ENCODE assay signal across 18 cellular contexts in genomic region chr7:92639956-92640355, GRCh38. TPM values are rescaled to one million over a fixed set of nuclear protein-coding genes. Genes with fewer than 3 reads are reported as not detected.
A peak's percentile ranks its signal among the peaks of the same experiment; 100 is the strongest.
DNase-seq lines count a peak whose midpoint lies in the region; ATAC-seq, FAIRE-seq and TF ChIP-seq lines count a peak whose summit lies in the region.
"Had no signal": no experiment of that assay in that cellular context is flagged by ENCODE, and none has a peak within 500 bp of the region (broad histone marks: within the 10 kb centered on the region; RNA-seq: fewer than 3 reads in every experiment).

No MANE protein-coding gene starts in this region.

- H3K27me3 ChIP-seq in HepG2 (ENCODE audit: control insufficient read depth in 1 of 2, insufficient read depth in 2 of 2, low read length in 2 of 2) (no peaks in the 10 kb centered on the region), right lobe of liver (no peaks in the 10 kb centered on the region), lower lobe of right lung (ENCODE audit: low read depth) (no peaks in the 10 kb centered on the region)
- H3K27me3 ChIP-seq: heart left ventricle, uterus had no signal

- DNase-seq in NCI-H526 (lab: John Stamatoyannopoulos, UW) (peak; percentile 67 to 73), NCI-H526 treated with DMSO at 0.1 percent for 48 hours (lab: John Stamatoyannopoulos, UW) (no peak), HepG2 (ENCODE audit: low spot score) (no peak), right lobe of liver (no peak), substantia nigra (lab: John Stamatoyannopoulos, UW) (no peak), lower lobe of right lung (no peak), NCI-H1930 (lab: John Stamatoyannopoulos, UW) (no peak)
- DNase-seq: caudate nucleus, DMS79, NCI-H2171 treated with DMSO at 0.1 percent for 48 hours, uterus had no signal

- H2AFZ ChIP-seq in HepG2 (ENCODE audit: low read length), result no peak overlapping the region

- H3K9me3 ChIP-seq in HepG2 (ENCODE audit: low read length) (no peaks in the 10 kb centered on the region), right lobe of liver (no peaks in the 10 kb centered on the region), lower lobe of right lung (no peaks in the 10 kb centered on the region)
- H3K9me3 ChIP-seq: A549, heart left ventricle, uterus had no signal

- no peak for TF ChIP-seq RAD21 in HepG2 (CRISPR knock-in tag; IDR thresholded peaks at IDR 0.05)

- whole genome bisulfite sequencing in HepG2 (ENCODE audit: low lambda C conversion rate), result 100% methylated on average over 4 of the region's 4 CpGs
- WGBS in right lobe of liver (ENCODE audit: insufficient coverage, low coverage, low lambda C conversion rate, missing lambda C conversion rate), result 42% methylated on average over 2 of the region's 4 CpGs

- peak overlapping the region; percentile 74 for H3K4me3 Mint-ChIP-seq in activated T-helper 17 cell treated with anti-CD3 and anti-CD28 coated beads, Interleukin-2, amount 50 U/mL, for 72 hours
- H3K4me3 Mint-ChIP-seq: memory B cell, neural crest cell had no signal

- H3K4me1 ChIP-seq in HepG2 (ENCODE audit: insufficient read depth, low read length) (peaks cover 13% of the 10 kb centered on the region), right lobe of liver (peaks cover 0 to 14% (median 7%) of the 10 kb centered on the region in 4 donors), lower lobe of right lung (peaks cover 29% of the 10 kb centered on the region)
- H3K4me1 ChIP-seq: uterus had no signal

- POLR2A ChIA-PET in HepG2 (lab: Yijun Ruan, JAX), result no interaction called here

- H3K27me3 Mint-ChIP-seq in activated T-helper 17 cell treated with anti-CD3 and anti-CD28 coated beads, Interleukin-2, amount 50 U/mL, for 72 hours, result no peaks in the 10 kb centered on the region
- H3K27me3 Mint-ChIP-seq: memory B cell had no signal

- H4K20me1 ChIP-seq in HepG2 (ENCODE audit: insufficient read depth, low read length), result peaks cover 3% of the 10 kb centered on the region; the same call in 1 of the 2 replicates

- TF ChIP-seq CTCF in HepG2 (CRISPR knock-in tag; IDR thresholded peaks at IDR 0.05) (no peak), right lobe of liver (IDR thresholded peaks at IDR 0.05) (no peak), lower lobe of right lung (IDR thresholded peaks at IDR 0.05) (no peak)

- intact Hi-C loops in HepG2 (cut with micrococcal nuclease; ENCODE audit: unreplicated experiment) (no loop called here), right lobe of liver (cut with DNase I) (no loop called here), lower lobe of right lung (cut with DNase I) (no loop called here)

- peaks cover 12% of the 10 kb centered on the region for H3K79me2 ChIP-seq in HepG2 (ENCODE audit: insufficient read depth, low read length)

- no peak overlapping the region for H3K4me3 ChIP-seq in HepG2 (replicated peaks in 1 of 3; ENCODE audit: insufficient read depth in 1 of 3, low read depth in 2 of 3, low read length in 3 of 3)
- H3K4me3 ChIP-seq in right lobe of liver, result no peak overlapping the region
- no peak overlapping the region for H3K4me3 ChIP-seq in lower lobe of right lung
- H3K4me3 ChIP-seq: A549, heart left ventricle, uterus had no signal

- TF ChIP-seq POLR2A in HepG2 (IDR thresholded peaks at IDR 0.05; ENCODE audit: insufficient read depth in 1 of 2, low read depth in 2 of 2, low read length in 2 of 2) (no peak), right lobe of liver (IDR thresholded peaks at IDR 0.05) (no peak)

- in situ Hi-C loops in HepG2 (cut with HindIII; ENCODE audit: extremely low pct_ligation_motif_present, low pct_unique_long_range_greater_than_20kb), result no loop called here

- FAIRE-seq in HepG2 (lab: Jason Lieb, UNC), result no peak

- H3K36me3 ChIP-seq in HepG2 (replicated peaks in 1 of 2; ENCODE audit: control insufficient read depth in 1 of 2, insufficient read depth in 2 of 2, low read length in 2 of 2), result peaks cover 6 to 47% of the 10 kb centered on the region in 2 experiments; a peak in 4 of 5 replicates
- no peaks in the 10 kb centered on the region for H3K36me3 ChIP-seq in right lobe of liver
- no peaks in the 10 kb centered on the region for H3K36me3 ChIP-seq in lower lobe of right lung
- H3K36me3 ChIP-seq: heart left ventricle, uterus had no signal

- no peak overlapping the region for H3K9ac ChIP-seq in HepG2 (ENCODE audit: insufficient read depth, low read depth, low read length)

- no peak for ATAC-seq in HepG2
- no peak for ATAC-seq in right lobe of liver
- no peak for ATAC-seq in activated T-helper 17 cell treated with anti-CD3 and anti-CD28 coated beads, Interleukin-2, amount 50 U/mL, for 72 hours (replicated peaks)
- no peak for ATAC-seq in lower lobe of right lung
- ATAC-seq: A549 had no signal

- peaks cover 88% of the 10 kb centered on the region for H3K36me3 Mint-ChIP-seq in activated T-helper 17 cell treated with anti-CD3 and anti-CD28 coated beads, Interleukin-2, amount 50 U/mL, for 72 hours (ENCODE audit: low read depth)
- H3K36me3 Mint-ChIP-seq: CD14-positive monocyte, memory B cell had no signal

- no peaks in the 10 kb centered on the region for H3K9me3 Mint-ChIP-seq in activated T-helper 17 cell treated with anti-CD3 and anti-CD28 coated beads, Interleukin-2, amount 50 U/mL, for 72 hours
- H3K9me3 Mint-ChIP-seq: CD14-positive monocyte, memory B cell, neural crest cell had no signal

- no TSS peak for BruUV-seq in HepG2 (replicated peaks; lab: Mats Ljungman, UMichigan)

- no peak overlapping the region for H3K27ac ChIP-seq in HepG2 (ENCODE audit: extremely low read length, insufficient read depth, low read length)
- H3K27ac ChIP-seq in right lobe of liver, result no peak overlapping the region
- H3K27ac ChIP-seq in substantia nigra (ENCODE audit: low read depth, low read length, poor library complexity, severe bottlenecking), result peak overlapping the region; percentile 8
- H3K27ac ChIP-seq in lower lobe of right lung, result no peak overlapping the region
- H3K27ac ChIP-seq: uterus, VCaP had no signal

- H3K27ac Mint-ChIP-seq in activated T-helper 17 cell treated with anti-CD3 and anti-CD28 coated beads, Interleukin-2, amount 50 U/mL, for 72 hours, result peak overlapping the region; percentile 96
- H3K27ac Mint-ChIP-seq: memory B cell had no signal

- no peak overlapping the region for H3K4me2 ChIP-seq in HepG2 (ENCODE audit: low read depth, low read length)
- H3K4me2 ChIP-seq: A549 had no signal

- peaks cover 56% of the 10 kb centered on the region for H3K4me1 Mint-ChIP-seq in activated T-helper 17 cell treated with anti-CD3 and anti-CD28 coated beads, Interleukin-2, amount 50 U/mL, for 72 hours

- TF ChIP-seq EP300 in HepG2 (IDR thresholded peaks at IDR 0.05; ENCODE audit: low read depth in 2 of 2, low read length in 2 of 2) (no peak), HepG2 (CRISPR knock-in tag; IDR thresholded peaks at IDR 0.05; ENCODE audit: borderline replicate concordance) (no peak)

- CTCF ChIA-PET in HepG2 (lab: Yijun Ruan, JAX; ENCODE audit: low intra/inter-chr PET ratio, low total read pairs), result no interaction called here

TF ChIP-seq in HepG2, 621 proteins besides CTCF, POLR2A, EP300 and RAD21:
- peak; percentile 19 for TF ChIP-seq RBM22 (optimal IDR thresholded peaks at IDR 0.05; ENCODE audit: low read length)
- no peak for TF ChIP-seq SKIL (CRISPR knock-in tag; IDR thresholded peaks at IDR 0.05; ENCODE audit: borderline replicate concordance)
- no peak for TF ChIP-seq ZNF10 (CRISPR knock-in tag; IDR thresholded peaks at IDR 0.05; ENCODE audit: borderline replicate concordance, low read depth)
- TF ChIP-seq THAP11 (CRISPR knock-in tag; IDR thresholded peaks at IDR 0.05), result no peak
- no peak for TF ChIP-seq HNRNPH1 (optimal IDR thresholded peaks at IDR 0.05; ENCODE audit: low read depth, low read length)

RNA-seq across cellular contexts. Expression of gene FAM133B, which starts 49.8 kb away (rescaled TPM):
- total RNA-seq in HepG2 (2016; rRNA removed; fragmentation: Illumina TruSeq; extraction: Trizol), result 56.3 and 65.5 TPM in 2 replicates
- 13.3 and 17.4 TPM in 2 replicates for total RNA-seq in HepG2 (2016; cell fraction: cytosol; rRNA removed; fragmentation: Illumina TruSeq; extraction: Trizol; ENCODE audit: low read depth)
- total RNA-seq in HepG2 (2016; cell fraction: insoluble cytoplasmic fraction; rRNA removed; fragmentation: Illumina TruSeq; extraction: Trizol), result 55.3 and 69.7 TPM in 2 replicates
- total RNA-seq in HepG2 (2016; cell fraction: membrane; rRNA removed; fragmentation: Illumina TruSeq; extraction: Trizol), result 23.5 and 27.3 TPM in 2 replicates
- total RNA-seq in HepG2 (2016; cell fraction: nucleus; rRNA removed; fragmentation: Illumina TruSeq; extraction: Trizol), result 62.3 and 63.2 TPM in 2 replicates
- 19.6 and 29.1 TPM in 2 replicates for polyA plus RNA-seq in HepG2 (2011; rRNA removed)
- 8.9 and 12.8 TPM in 2 replicates for polyA plus RNA-seq in HepG2 (2011; cell fraction: cytosol; rRNA removed)
- 12.6 and 37.9 TPM in 2 replicates for polyA plus RNA-seq in HepG2 (2011; cell fraction: nucleus; rRNA removed)
- 26.6 and 33.0 TPM in 2 replicates for polyA plus RNA-seq in HepG2 (2012)
- polyA plus RNA-seq in HepG2 (2016; cell fraction: cytosol; fragmentation: Illumina TruSeq; extraction: Trizol; ENCODE audit: low read depth), result 5.0 and 5.5 TPM in 2 replicates
- polyA plus RNA-seq in HepG2 (2016; cell fraction: insoluble cytoplasmic fraction; fragmentation: Illumina TruSeq; extraction: Trizol; ENCODE audit: low read depth), result 69.4 and 78.5 TPM in 2 replicates
- 13.1 and 14.8 TPM in 2 replicates for polyA plus RNA-seq in HepG2 (2016; cell fraction: membrane; fragmentation: Illumina TruSeq; extraction: Trizol; ENCODE audit: low read depth)
- 69.9 and 72.0 TPM in 2 replicates for polyA plus RNA-seq in HepG2 (2016; cell fraction: nucleus; fragmentation: Illumina TruSeq; extraction: Trizol; ENCODE audit: insufficient read depth, low read depth)
- 11.4 and 17.2 TPM in 2 replicates for polyA minus RNA-seq in HepG2 (2011; rRNA and poly(A)+ RNA removed; ENCODE audit: low replicate concordance)
- polyA minus RNA-seq in HepG2 (2011; cell fraction: cytosol; rRNA and poly(A)+ RNA removed), result 6.9 and 11.3 TPM in 2 replicates
- 51.7 and 63.1 TPM in 2 replicates for polyA minus RNA-seq in HepG2 (2011; cell fraction: nucleus; rRNA and poly(A)+ RNA removed)
- total RNA-seq in right lobe of liver, result 10 to 100 TPM in 3 of 6 experiments, 1 to 10 TPM in 3; 8.6 to 11.6 (median 9.7) TPM
- total RNA-seq in activated T-helper 17 cell treated with anti-CD3 and anti-CD28 coated beads, Interleukin-2, amount 50 U/mL, for 72 hours, result 10 to 100 TPM; 27.9 to 31.4 TPM
- total RNA-seq in lower lobe of right lung, result 22.8 TPM

Comparison
In these comparisons a context has a peak if more than half of its experiments do, and no peak if none do; other contexts are left out.
1. DNase-seq: peak in NCI-H526 (2 of 2); none in NCI-H526 treated with DMSO at 0.1 percent for 48 hours (single experiment), HepG2 (single experiment), right lobe of liver (0 of 3), substantia nigra (0 of 49), lower lobe of right lung (single experiment) and NCI-H1930 (0 of 2).